19 cellular contexts compared by ENCODE assay signal in the genomic region with DNA sequence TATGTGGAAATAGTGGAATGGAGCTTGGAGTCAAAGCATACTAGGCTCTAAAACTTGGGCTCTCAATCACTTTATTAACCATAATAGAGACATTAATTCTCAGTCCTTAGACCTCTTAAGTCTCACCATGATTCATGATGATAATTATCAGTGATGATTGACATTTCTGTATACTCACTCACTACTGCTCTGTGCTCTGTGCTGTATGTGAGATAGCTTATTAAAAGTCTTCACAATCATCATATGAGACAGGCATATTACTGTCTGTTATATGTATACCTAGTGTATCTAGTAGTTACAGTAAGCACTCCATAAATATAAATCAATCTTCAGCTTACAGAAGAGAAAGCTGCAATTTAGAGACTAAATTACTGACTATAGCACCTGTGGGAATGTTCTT.
DNase-seq lines count a peak whose midpoint lies in the region; ATAC-seq, FAIRE-seq and TF ChIP-seq lines count a peak whose summit lies in the region.
"Had no signal": no experiment of that assay in that cellular context is flagged by ENCODE, and none has a peak within 500 bp of the region (broad histone marks: within the 10 kb centered on the region; RNA-seq: fewer than 3 reads in every experiment).

No MANE protein-coding gene starts in this region.

- H3K4me3 Mint-ChIP-seq in astrocyte (ENCODE audit: unreplicated experiment) = no peak overlapping the region
- H3K4me3 Mint-ChIP-seq: CD4-positive, CD25-positive, alpha-beta regulatory T cell; CD8-positive, alpha-beta memory T cell had no signal

- ATAC-seq in heart left ventricle (no peak), Right ventricle myocardium superior (ENCODE audit: poor library complexity) (no peak), upper lobe of left lung (ENCODE audit: low FRiP score in 2 of 2) (no peak)

- intact Hi-C loops in heart left ventricle (cut with DNase I) (loop anchor here in 4 of 10 donors (2.0 to 10.0 kb wide), 4 partner anchors 105 to 297 kb away; no protein-coding TSS in a partner anchor), Right ventricle myocardium superior (cut with DNase I) (no loop called here), endothelial cell of umbilical vein (cut with micrococcal nuclease) (loop anchor here (1.0 to 2.0 kb wide), 2 partner anchors 236 to 295 kb away; no protein-coding TSS in a partner anchor)

- POLR2A ChIA-PET in endothelial cell of umbilical vein (lab: Charles Lee) = no interaction called here

- dilution Hi-C loops in endothelial cell of umbilical vein (cut with MboI; ENCODE audit: extremely low pct_ligation_motif_present, low sequenced_read_pairs) = no loop called here
- dilution Hi-C loops in keratinocyte (cut with MboI; ENCODE audit: extremely low pct_ligation_motif_present, low sequenced_read_pairs) = no loop called here

- no peak for TF ChIP-seq CTCF in heart left ventricle (IDR thresholded peaks at IDR 0.05)
- no peak for TF ChIP-seq CTCF in astrocyte (IDR thresholded peaks at IDR 0.05; ENCODE audit: insufficient read depth, low read depth, low read length)
- no peak for TF ChIP-seq CTCF in endothelial cell of umbilical vein (IDR thresholded peaks at IDR 0.05; ENCODE audit: extremely low read depth in 1 of 2, insufficient read depth in 1 of 2, low read depth in 1 of 2, low read length in 2 of 2)
- TF ChIP-seq CTCF in keratinocyte (optimal IDR thresholded peaks at IDR 0.05 in 1 of 3, IDR thresholded peaks at IDR 0.05 in 1 of 3, conservative IDR thresholded peaks at IDR 0.05 in 1 of 3; ENCODE audit: extremely low read depth in 1 of 3, insufficient read depth in 2 of 3, low read length in 3 of 3) = no peak
- TF ChIP-seq CTCF in upper lobe of left lung (IDR thresholded peaks at IDR 0.05) = no peak

- H3K4me3 ChIP-seq in heart left ventricle = no peak overlapping the region
- H3K4me3 ChIP-seq in astrocyte (ENCODE audit: insufficient read depth, low read depth, low read length) = no peak overlapping the region
- H3K4me3 ChIP-seq in endothelial cell of umbilical vein (replicated peaks in 1 of 3; ENCODE audit: insufficient read depth in 1 of 3, low read depth in 1 of 3, low read length in 3 of 3) = no peak overlapping the region
- H3K4me3 ChIP-seq in keratinocyte (ENCODE audit: control insufficient read depth in 2 of 3, extremely low read depth in 1 of 3, insufficient read depth in 2 of 3, low read depth in 1 of 3, low read length in 3 of 3) = no peak overlapping the region
- no peak overlapping the region for H3K4me3 ChIP-seq in upper lobe of left lung
- H3K4me3 ChIP-seq: GM23248, HAP-1 had no signal

- H3K27me3 Mint-ChIP-seq in astrocyte (ENCODE audit: low read depth, unreplicated experiment) = no peaks in the 10 kb centered on the region
- H3K27me3 Mint-ChIP-seq: CD4-positive, CD25-positive, alpha-beta regulatory T cell; CD8-positive, alpha-beta memory T cell had no signal

- BruUV-seq in endothelial cell of umbilical vein (replicated peaks; lab: Mats Ljungman, UMichigan) = no TSS peak

- H4K20me1 ChIP-seq in astrocyte (ENCODE audit: insufficient read depth, low read length) (no peaks in the 10 kb centered on the region), endothelial cell of umbilical vein (replicated peaks; ENCODE audit: control insufficient read depth, extremely low read depth, insufficient read depth, low read length) (no peaks in the 10 kb centered on the region), keratinocyte (ENCODE audit: control insufficient read depth, extremely low read depth, insufficient read depth, low read length) (no peaks in the 10 kb centered on the region)

- FAIRE-seq in astrocyte (lab: Jason Lieb, UNC) (peak; percentile 32), endothelial cell of umbilical vein (lab: Jason Lieb, UNC) (no peak), keratinocyte (lab: Jason Lieb, UNC) (peak; percentile 17)
- FAIRE-seq: G401.6, GM12891 had no signal

- H3K79me2 ChIP-seq in astrocyte (ENCODE audit: insufficient read depth, low read length) (no peaks in the 10 kb centered on the region), endothelial cell of umbilical vein (ENCODE audit: control insufficient read depth, insufficient read depth, low read length) (no peaks in the 10 kb centered on the region), keratinocyte (ENCODE audit: control insufficient read depth, insufficient read depth, low read length) (no peaks in the 10 kb centered on the region)

- H3K27me3 ChIP-seq in heart left ventricle = no peaks in the 10 kb centered on the region
- H3K27me3 ChIP-seq in astrocyte (ENCODE audit: insufficient read depth, low read length) = no peaks in the 10 kb centered on the region
- no peaks in the 10 kb centered on the region for H3K27me3 ChIP-seq in endothelial cell of umbilical vein (ENCODE audit: control insufficient read depth in 2 of 2, insufficient read depth in 2 of 2, low read length in 2 of 2)
- H3K27me3 ChIP-seq in keratinocyte (ENCODE audit: control insufficient read depth, extremely low read depth, insufficient read depth, low read length) = no peaks in the 10 kb centered on the region
- no peaks in the 10 kb centered on the region for H3K27me3 ChIP-seq in upper lobe of left lung
- H3K27me3 ChIP-seq: BE2C had no signal

- H3K9me3 ChIP-seq in heart left ventricle (peaks cover 0 to 5% (median 0%) of the 10 kb centered on the region in 12 donors), astrocyte (ENCODE audit: insufficient read depth, low read depth, low read length) (no peaks in the 10 kb centered on the region), endothelial cell of umbilical vein (replicated peaks; ENCODE audit: control insufficient read depth, insufficient read depth, low read length) (no peaks in the 10 kb centered on the region), keratinocyte (ENCODE audit: control insufficient read depth, low read depth, low read length) (no peaks in the 10 kb centered on the region), upper lobe of left lung (peaks cover 0 to 2% (median 0%) of the 10 kb centered on the region in 4 donors)
- H3K9me3 ChIP-seq: BE2C, HAP-1 had no signal

- H3K4me2 ChIP-seq in astrocyte (ENCODE audit: low read length) (no peak overlapping the region), endothelial cell of umbilical vein (ENCODE audit: insufficient read depth, low read length) (no peak overlapping the region), keratinocyte (ENCODE audit: control insufficient read depth, extremely low read depth, insufficient read depth, low read depth, low read length) (no peak overlapping the region)

- DNase-seq in heart left ventricle (no peak), Right ventricle myocardium superior (no peak), astrocyte (ENCODE audit: low read depth) (no peak), endothelial cell of umbilical vein (ENCODE audit: low read depth, low spot score) (peak; percentile 21), keratinocyte (ENCODE audit: low read depth, low spot score) (no peak), OCI-M2 (lab: John Stamatoyannopoulos, UW; ENCODE audit: unreplicated experiment) (no peak), pons (ENCODE audit: low spot score) (no peak), upper lobe of left lung (no peak)
- DNase-seq: ACHN; BE2C; C1 segment of cervical spinal cord; CD4-positive, CD25-positive, alpha-beta regulatory T cell; CD8-positive, alpha-beta memory T cell; COR-L47; GM23248 had no signal

- TF ChIP-seq EP300 in upper lobe of left lung (IDR thresholded peaks at IDR 0.05) = no peak

- no peaks in the 10 kb centered on the region for H3K9me3 Mint-ChIP-seq in astrocyte (ENCODE audit: unreplicated experiment)

- H3K9me1 ChIP-seq in endothelial cell of umbilical vein (replicated peaks; ENCODE audit: control insufficient read depth, extremely low read depth, insufficient read depth, low read length) = no peaks in the 10 kb centered on the region
- no peaks in the 10 kb centered on the region for H3K9me1 ChIP-seq in keratinocyte (ENCODE audit: control insufficient read depth, extremely low read depth, insufficient read depth, low read length)

- H3K27ac ChIP-seq in heart left ventricle = peak overlapping the region in 10 of 12 donors; percentile 29 to 80 (median 57)
- no peak overlapping the region for H3K27ac ChIP-seq in astrocyte (ENCODE audit: low read depth, low read length)
- H3K27ac ChIP-seq in endothelial cell of umbilical vein (ENCODE audit: insufficient read depth, low read depth, low read length) = no peak overlapping the region
- no peak overlapping the region for H3K27ac ChIP-seq in keratinocyte (ENCODE audit: control insufficient read depth, insufficient read depth, low read length)
- no peak overlapping the region for H3K27ac ChIP-seq in upper lobe of left lung
- H3K27ac ChIP-seq: GM23248, HL-60 had no signal

- CTCF ChIA-PET in endothelial cell of umbilical vein (lab: Charles Lee) = interaction anchor here (0.9 to 1.5 kb wide), 7 partner anchors 14 to 634 kb away, joined by 3 to 5 read pairs (median 3); no protein-coding TSS in a partner anchor

- H3K36me3 ChIP-seq in heart left ventricle = no peaks in the 10 kb centered on the region
- H3K36me3 ChIP-seq in astrocyte (ENCODE audit: insufficient read depth, low read length) = no peaks in the 10 kb centered on the region
- H3K36me3 ChIP-seq in endothelial cell of umbilical vein (ENCODE audit: control insufficient read depth in 2 of 2, extremely low read depth in 1 of 2, insufficient read depth in 2 of 2, low read length in 2 of 2) = no peaks in the 10 kb centered on the region
- no peaks in the 10 kb centered on the region for H3K36me3 ChIP-seq in keratinocyte (ENCODE audit: control insufficient read depth in 2 of 2, extremely low read depth in 1 of 2, insufficient read depth in 2 of 2, low read length in 2 of 2)
- H3K36me3 ChIP-seq in upper lobe of left lung = no peaks in the 10 kb centered on the region
- H3K36me3 ChIP-seq: BE2C, HAP-1 had no signal

- H3K27ac Mint-ChIP-seq in astrocyte (ENCODE audit: unreplicated experiment) = no peak overlapping the region
- H3K27ac Mint-ChIP-seq: CD4-positive, CD25-positive, alpha-beta regulatory T cell; CD8-positive, alpha-beta memory T cell had no signal

- H2AFZ ChIP-seq in astrocyte (ENCODE audit: low read depth, low read length) = no peak overlapping the region
- no peak overlapping the region for H2AFZ ChIP-seq in endothelial cell of umbilical vein (ENCODE audit: low read depth, low read length)
- no peak overlapping the region for H2AFZ ChIP-seq in keratinocyte (ENCODE audit: control insufficient read depth, low read length)
- H2AFZ ChIP-seq: GM23248 had no signal

- no peak for TF ChIP-seq POLR2A in heart left ventricle (IDR thresholded peaks at IDR 0.05)
- no peak for TF ChIP-seq POLR2A in endothelial cell of umbilical vein (IDR thresholded peaks at IDR 0.05; ENCODE audit: low read depth, low read length)
- TF ChIP-seq POLR2A in upper lobe of left lung (IDR thresholded peaks at IDR 0.05) = no peak

- no peaks in the 10 kb centered on the region for H3K36me3 Mint-ChIP-seq in astrocyte (ENCODE audit: low read depth, unreplicated experiment)
- H3K36me3 Mint-ChIP-seq: CD4-positive, CD25-positive, alpha-beta regulatory T cell; CD8-positive, alpha-beta memory T cell had no signal

- no peak overlapping the region for H3K9ac ChIP-seq in astrocyte (ENCODE audit: low read length)
- H3K9ac ChIP-seq in endothelial cell of umbilical vein (replicated peaks; ENCODE audit: extremely low read depth, insufficient read depth, low read length) = no peak overlapping the region
- no peak overlapping the region for H3K9ac ChIP-seq in keratinocyte (ENCODE audit: control insufficient read depth, extremely low read depth, insufficient read depth, low read length)
- H3K9ac ChIP-seq: GM23248 had no signal

- H3K4me1 Mint-ChIP-seq in astrocyte (ENCODE audit: low read depth, unreplicated experiment) = no peaks in the 10 kb centered on the region
- H3K4me1 Mint-ChIP-seq: CD4-positive, CD25-positive, alpha-beta regulatory T cell; CD8-positive, alpha-beta memory T cell had no signal

- H3K4me1 ChIP-seq in heart left ventricle (peaks cover 0 to 23% (median 3%) of the 10 kb centered on the region in 12 donors), astrocyte (ENCODE audit: insufficient read depth, low read length) (peaks cover 3% of the 10 kb centered on the region), endothelial cell of umbilical vein (ENCODE audit: control insufficient read depth, extremely low read depth, insufficient read depth, low read length) (peaks cover 13% of the 10 kb centered on the region), keratinocyte (ENCODE audit: control insufficient read depth, extremely low read depth, insufficient read depth, low read length) (no peaks in the 10 kb centered on the region), upper lobe of left lung (peaks cover 0 to 18% (median 10%) of the 10 kb centered on the region in 4 donors)
- H3K4me1 ChIP-seq: BE2C, HAP-1 had no signal

Comparison
In these comparisons a context has a peak if more than half of its experiments do, and no peak if none do; other contexts are left out.
1. H3K27ac ChIP-seq: peak in heart left ventricle (10 of 12); none in astrocyte (single experiment), endothelial cell of umbilical vein (single experiment), keratinocyte (single experiment) and upper lobe of left lung (0 of 4).